In the genomic region with DNA sequence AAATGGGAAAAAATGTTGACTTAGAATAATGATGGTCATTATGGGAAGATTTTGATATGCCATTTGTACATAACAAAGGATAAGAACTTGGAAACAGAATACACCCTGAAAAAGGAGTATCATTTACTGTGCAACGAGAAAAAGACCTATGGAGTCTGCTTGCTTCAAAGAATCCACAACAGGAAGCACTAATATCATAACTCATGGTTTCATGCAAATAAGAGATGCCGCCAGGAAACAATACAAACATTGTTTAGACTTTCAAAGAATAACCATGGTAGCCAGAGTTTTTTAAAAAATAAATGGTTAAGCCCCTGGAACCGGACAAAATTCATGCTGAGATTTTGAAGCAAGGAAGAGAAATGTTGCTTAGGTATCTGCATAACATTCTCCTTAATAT, we compare ENCODE assay signal across 13 cellular contexts.
DNase-seq lines count a peak whose midpoint lies in the region; ATAC-seq and TF ChIP-seq lines count a peak whose summit lies in the region.
"Had no signal": no experiment of that assay in that cellular context is flagged by ENCODE, and none has a peak within 500 bp of the region (broad histone marks: within the 10 kb centered on the region; RNA-seq: fewer than 3 reads in every experiment).

No MANE protein-coding gene starts in this region.

- 71 to 80% (median 75%) methylated on average over 3 of the region's 3 CpGs for WGBS in heart left ventricle, 4 donors

- no peaks in the 10 kb centered on the region for H3K4me1 ChIP-seq in heart left ventricle
- H3K4me1 ChIP-seq: parathyroid adenoma had no signal

- intact Hi-C loops in heart left ventricle (cut with DNase I), result no loop called here

- TF ChIP-seq POLR2A in heart left ventricle (IDR thresholded peaks at IDR 0.05), result no peak

- DNase-seq in COLO829 (ENCODE audit: low spot score) (peak; percentile 71), H4 (ENCODE audit: low spot score) (no peak), amniotic stem cell (lab: John Stamatoyannopoulos, UW) (no peak), heart left ventricle (no peak)
- no peak for DNase-seq in activated CD4-positive, alpha-beta T cell treated with anti-CD3 and anti-CD28 coated beads for 4 hours
- DNase-seq: caudate nucleus, islet precursor cell, NCI-H1092 treated with DMSO at 0.1 percent for 48 hours had no signal

- peak; percentile 85 for ATAC-seq in GM19328 (IDR thresholded peaks at IDR 0.05; ENCODE audit: unreplicated experiment)
- ATAC-seq in HG02763 (IDR thresholded peaks at IDR 0.05; ENCODE audit: unreplicated experiment), result peak; percentile 82
- ATAC-seq in HG03469 (IDR thresholded peaks at IDR 0.05; ENCODE audit: unreplicated experiment), result peak; percentile 91
- ATAC-seq in heart left ventricle, result no peak

- H3K36me3 ChIP-seq in heart left ventricle, result no peaks in the 10 kb centered on the region

- no peak for TF ChIP-seq CTCF in heart left ventricle (IDR thresholded peaks at IDR 0.05)

- H3K27me3 ChIP-seq in heart left ventricle, result no peaks in the 10 kb centered on the region

- no peaks in the 10 kb centered on the region for H3K9me3 ChIP-seq in heart left ventricle

- no peak overlapping the region for H3K27ac ChIP-seq in heart left ventricle
- H3K27ac ChIP-seq: parathyroid adenoma had no signal

- H3K4me3 ChIP-seq in heart left ventricle, result no peak overlapping the region
- H3K4me3 ChIP-seq: smooth muscle cell had no signal

Comparison
In these comparisons a context has a peak if more than half of its experiments do, and no peak if none do; other contexts are left out.
1. ATAC-seq: peak in GM19328 (single experiment), HG02763 (single experiment) and HG03469 (single experiment); none in heart left ventricle (0 of 4).